In the genomic region with DNA sequence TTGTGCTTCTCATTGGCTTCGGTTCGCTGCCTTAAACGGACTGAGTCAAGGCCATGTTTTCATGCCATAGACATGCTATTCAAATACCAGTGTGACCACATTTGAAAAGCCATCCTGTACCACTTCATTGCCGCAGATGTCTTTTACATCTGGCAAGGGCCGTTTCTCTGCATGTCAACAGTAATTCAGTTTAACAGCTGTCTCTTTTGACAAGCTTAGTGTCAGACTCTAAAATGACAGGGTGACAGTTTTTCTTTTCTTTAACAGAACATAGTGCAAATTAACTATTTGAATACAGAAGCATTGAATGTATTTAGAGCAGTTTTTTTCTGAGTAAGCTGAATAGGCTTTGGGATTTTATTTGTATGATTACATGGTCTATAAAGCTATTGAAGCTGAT, we compare ENCODE assay signal across 20 cellular contexts.
"Had no signal": no experiment of that assay in that cellular context is flagged by ENCODE, and none has a peak within 500 bp of the region (broad histone marks: within the 10 kb centered on the region; RNA-seq: fewer than 3 reads in every experiment).

No MANE protein-coding gene starts in this region.

- DNase-seq: effector memory CD8-positive, alpha-beta T cell; gastrocnemius medialis; glutamatergic neuron; immature natural killer cell; left cardiac atrium; left ventricle myocardium inferior; lower lobe of right lung; occipital lobe; right lobe of liver; spleen; stimulated activated CD4-positive, alpha-beta T cell treated with anti-CD3 and anti-CD28 coated beads, Interleukin-15, amount 100 ng/mL, for 24 hours; stimulated activated CD4-positive, alpha-beta T cell treated with anti-CD3 and anti-CD28 coated beads, Interleukin-1b, Interleukin-23, amount 100 ng/mL, for 48 hours; stimulated activated CD4-positive, alpha-beta T cell treated with anti-CD3 and anti-CD28 coated beads, Interleukin-4, amount 100 ng/mL, for 24 hours; tibial artery; upper lobe of left lung; uterus had no signal

- H3K9me3 ChIP-seq: esophagus muscularis mucosa, gastrocnemius medialis, left ventricle myocardium inferior, lower lobe of right lung, prostate gland, right lobe of liver, spleen, tibial artery, upper lobe of left lung, uterus had no signal

- H3K36me3 ChIP-seq: esophagus muscularis mucosa, gastrocnemius medialis, left ventricle myocardium inferior, lower lobe of right lung, prostate gland, right lobe of liver, spleen, tibial artery, upper lobe of left lung, uterus had no signal

- H3K27me3 ChIP-seq: esophagus muscularis mucosa, right lobe of liver, spleen, tibial artery, upper lobe of left lung had no signal

- H3K4me3 ChIP-seq: esophagus muscularis mucosa, gastrocnemius medialis, left ventricle myocardium inferior, lower lobe of right lung, prostate gland, right lobe of liver, spleen, tibial artery, upper lobe of left lung, uterus had no signal

- H3K27ac ChIP-seq: epithelial cell of prostate, esophagus muscularis mucosa, gastrocnemius medialis, left ventricle myocardium inferior, lower lobe of right lung, parathyroid adenoma, prostate gland, right lobe of liver, spleen, tibial artery, upper lobe of left lung, uterus had no signal

- H3K4me1 ChIP-seq: esophagus muscularis mucosa, gastrocnemius medialis, left ventricle myocardium inferior, lower lobe of right lung, parathyroid adenoma, prostate gland, right lobe of liver, spleen, tibial artery, upper lobe of left lung, uterus had no signal
